Comparison of ENCODE assay signal across 8 cellular contexts in the genomic region with DNA sequence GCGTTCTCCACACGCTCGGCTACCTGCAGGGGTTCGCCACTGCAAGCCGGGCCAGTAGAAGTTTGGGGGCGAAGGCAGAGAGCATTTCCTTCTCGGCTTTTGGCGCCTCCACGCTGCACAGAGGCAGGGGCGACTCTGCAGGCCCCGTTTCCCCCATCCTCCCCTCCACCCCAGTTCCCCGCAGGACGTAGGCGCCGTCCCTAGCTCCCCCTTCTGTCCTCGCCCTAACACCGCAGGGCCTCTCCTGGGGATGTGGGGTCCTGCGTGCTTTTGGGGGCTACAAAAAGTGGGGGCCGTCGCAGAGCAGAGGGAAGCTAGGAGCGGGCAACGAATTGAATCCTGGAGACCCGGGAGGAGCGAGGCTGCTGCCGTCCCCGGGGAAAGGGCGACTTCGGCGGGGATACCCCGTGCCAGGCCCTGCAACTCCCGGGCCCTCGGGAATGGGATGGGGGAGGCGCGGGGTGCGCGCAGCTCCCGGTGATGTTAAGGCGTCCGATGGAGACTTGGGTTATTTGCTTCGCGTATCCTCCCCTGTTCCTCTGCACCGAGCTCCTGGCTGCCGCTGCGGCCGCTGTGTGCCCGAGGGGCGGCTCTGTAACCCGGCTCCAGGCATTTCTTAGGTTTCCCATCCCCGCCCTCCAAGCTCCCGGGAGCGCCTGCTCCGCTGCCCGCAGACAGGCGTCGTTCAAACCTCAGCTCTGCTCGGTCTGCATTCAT.
DNase-seq lines count a peak whose midpoint lies in the region; ATAC-seq lines count a peak whose summit lies in the region.

No MANE protein-coding gene starts in this region.

- peak; percentile 27 for ATAC-seq in GM21381 (IDR thresholded peaks at IDR 0.05; ENCODE audit: unreplicated experiment)
- no peak for ATAC-seq in HG03280 (IDR thresholded peaks at IDR 0.05; ENCODE audit: unreplicated experiment)

- H3K9me3 ChIP-seq in skeletal muscle tissue (ENCODE audit: control insufficient read depth in 3 of 3, low read length in 3 of 3): no peaks in the 10 kb centered on the region

- H3K4me3 ChIP-seq in ACC112 (ENCODE audit: low read depth, low read length) (peak overlapping the region; percentile 79), skeletal muscle tissue (ENCODE audit: low read length in 3 of 3) (peak overlapping the region; percentile 20 to 30 (median 30))

- H3K27me3 ChIP-seq in ACC112 (ENCODE audit: insufficient read depth, low read length) (peaks cover 50% of the 10 kb centered on the region), skeletal muscle tissue (ENCODE audit: control insufficient read depth in 3 of 3, insufficient read depth in 3 of 3, low read length in 3 of 3) (peaks cover 31 to 44% (median 36%) of the 10 kb centered on the region in 3 donors)

- H3K36me3 ChIP-seq in ACC112 (ENCODE audit: insufficient read depth, low read length) (no peaks in the 10 kb centered on the region), skeletal muscle tissue (ENCODE audit: control insufficient read depth in 3 of 3, insufficient read depth in 3 of 3, low read length in 3 of 3) (no peaks in the 10 kb centered on the region)

- H3K27ac ChIP-seq in ACC112 (ENCODE audit: low read depth, low read length) (no peak overlapping the region), skeletal muscle tissue (ENCODE audit: low read depth, low read length) (no peak overlapping the region)

- H2AFZ ChIP-seq in ACC112 (ENCODE audit: low read length, unreplicated experiment): peak overlapping the region; percentile 36

- no peaks in the 10 kb centered on the region for H3K79me2 ChIP-seq in ACC112 (ENCODE audit: control insufficient read depth, insufficient read depth, low read length, unreplicated experiment)

- DNase-seq in T1000 (lab: John Stamatoyannopoulos, UW) (peak; percentile 23), hippocampal formation (lab: John Stamatoyannopoulos, UW) (peak; percentile 44 to 76), UCSD-AML1 (lab: John Stamatoyannopoulos, UW; ENCODE audit: unreplicated experiment) (no peak)
- no peak for DNase-seq in central memory CD4-positive, alpha-beta T cell

- no peak overlapping the region for H3K9ac ChIP-seq in skeletal muscle tissue (ENCODE audit: low read depth in 1 of 3, low read length in 3 of 3)

- H3K4me1 ChIP-seq in ACC112 (ENCODE audit: control insufficient read depth, insufficient read depth, low read length, unreplicated experiment) (no peaks in the 10 kb centered on the region), skeletal muscle tissue (ENCODE audit: control insufficient read depth in 3 of 3, insufficient read depth in 3 of 3, low read length in 3 of 3) (peaks cover 0 to 6% (median 0%) of the 10 kb centered on the region in 3 donors)

Comparison
In these comparisons a context has a peak if more than half of its experiments do, and no peak if none do; other contexts are left out.
1. DNase-seq: peak in T1000 (single experiment) and hippocampal formation (2 of 2); none in UCSD-AML1 (single experiment) and central memory CD4-positive, alpha-beta T cell (single experiment).